8 cellular contexts compared by ENCODE assay signal in the genomic region with DNA sequence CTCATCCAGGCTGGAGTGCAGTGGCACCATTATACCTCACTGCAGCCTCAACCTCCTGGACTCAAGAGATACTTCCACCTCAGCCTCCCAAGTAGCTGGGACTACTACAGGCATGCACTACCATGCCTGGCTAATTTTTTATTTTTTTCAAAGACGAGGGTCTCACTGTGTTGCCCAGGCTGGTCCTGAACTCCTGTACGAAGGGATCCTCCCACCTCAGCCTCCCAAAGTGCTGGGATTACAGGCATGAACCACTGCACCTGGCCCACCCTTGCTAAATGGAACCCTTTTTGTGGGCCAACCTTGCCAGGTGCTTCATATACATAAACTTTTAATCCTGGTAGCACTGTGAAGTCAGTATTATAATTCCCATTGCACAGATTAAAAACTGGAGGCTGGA. TPM values are rescaled to one million over a fixed set of nuclear protein-coding genes. Genes with fewer than 3 reads are reported as not detected.
DNase-seq lines count a peak whose midpoint lies in the region; ATAC-seq, FAIRE-seq and TF ChIP-seq lines count a peak whose summit lies in the region.

No MANE protein-coding gene starts in this region.

- ATAC-seq in Right ventricle myocardium superior (ENCODE audit: poor library complexity) = no peak

- peak overlapping the region; percentile 67 to 76 for H3K4me3 ChIP-seq in right atrium auricular region
- peak overlapping the region; percentile 88 to 93 for H3K4me3 ChIP-seq in vagina

- H3K4me1 ChIP-seq in right atrium auricular region = peaks cover 0 to 34% of the 10 kb centered on the region in 2 donors
- H3K4me1 ChIP-seq in vagina = peaks cover 31% of the 10 kb centered on the region

- H3K27me3 Mint-ChIP-seq in brain (peaks cover 11% of the 10 kb centered on the region), mesothelial cell of epicardium (ENCODE audit: low read depth) (no peaks in the 10 kb centered on the region)

- DNase-seq in right atrium auricular region (ENCODE audit: low spot score) (no peak), Right ventricle myocardium superior (no peak), mesothelial cell of epicardium (ENCODE audit: low spot score in 2 of 2, unreplicated experiment in 2 of 2) (no peak), vagina (ENCODE audit: extremely low spot score in 2 of 2) (no peak), NAMALWA (ENCODE audit: low spot score) (no peak), DMS53 (lab: John Stamatoyannopoulos, UW) (no peak), RCC 7860 (ENCODE audit: low spot score) (no peak)

- no peak for TF ChIP-seq CTCF in right atrium auricular region (IDR thresholded peaks at IDR 0.05)
- TF ChIP-seq CTCF in brain (conservative IDR thresholded peaks at IDR 0.05) = no peak
- no peak for TF ChIP-seq CTCF in mesothelial cell of epicardium (IDR thresholded peaks at IDR 0.05; ENCODE audit: unreplicated experiment)
- TF ChIP-seq CTCF in vagina (IDR thresholded peaks at IDR 0.05) = no peak

- H3K9me3 ChIP-seq in right atrium auricular region (no peaks in the 10 kb centered on the region), vagina (no peaks in the 10 kb centered on the region)

- no peak for FAIRE-seq in RCC 7860 (lab: Jason Lieb, UNC)

- no peak for TF ChIP-seq POLR2A in vagina (IDR thresholded peaks at IDR 0.05)

- peaks cover 26% of the 10 kb centered on the region for H3K36me3 Mint-ChIP-seq in brain
- H3K36me3 Mint-ChIP-seq in mesothelial cell of epicardium = peaks cover 22% of the 10 kb centered on the region

- intact Hi-C loops in Right ventricle myocardium superior (cut with DNase I) = no loop called here
- intact Hi-C loops in vagina (cut with DNase I) = no loop called here

- H3K27me3 ChIP-seq in right atrium auricular region (no peaks in the 10 kb centered on the region), vagina (no peaks in the 10 kb centered on the region)

- peak overlapping the region; percentile 96 to 98 (median 97) for H3K4me3 Mint-ChIP-seq in brain
- H3K4me3 Mint-ChIP-seq in mesothelial cell of epicardium = peak overlapping the region; percentile 94

- H3K27ac Mint-ChIP-seq in brain (peak overlapping the region in 4 of 5 experiments; percentile 92 to 97 (median 95)), mesothelial cell of epicardium (peak overlapping the region; percentile 98)

- H3K36me3 ChIP-seq in right atrium auricular region = peaks cover 23% of the 10 kb centered on the region
- H3K36me3 ChIP-seq in vagina = peaks cover 0 to 21% of the 10 kb centered on the region in 2 donors

- H3K4me1 Mint-ChIP-seq in brain (peaks cover 30% of the 10 kb centered on the region), mesothelial cell of epicardium (peaks cover 19% of the 10 kb centered on the region)

- H3K9me3 Mint-ChIP-seq in brain (no peaks in the 10 kb centered on the region), mesothelial cell of epicardium (no peaks in the 10 kb centered on the region)

- H3K27ac ChIP-seq in right atrium auricular region (peak overlapping the region in 1 of 2 donors; percentile 85), vagina (peak overlapping the region; percentile 78)

RNA-seq across cellular contexts. Expression of gene GRHPR, which starts 1.0 kb away (rescaled TPM):
- total RNA-seq in right atrium auricular region (100 to 1,000 TPM; 129 to 137 TPM), Right ventricle myocardium superior (109 TPM), mesothelial cell of epicardium (99.5 to 106 TPM (median 102 TPM) in 3 replicates), vagina (134 TPM)
- 213 TPM for polyA plus RNA-seq in brain (ENCODE audit: insufficient read depth, low read depth, low replicate concordance)

RNA-seq across cellular contexts. Expression of gene ZBTB5, which starts 41.7 kb away (rescaled TPM):
- total RNA-seq in right atrium auricular region (1 to 10 TPM; 4.9 to 9.9 TPM), Right ventricle myocardium superior (4.4 TPM), mesothelial cell of epicardium (34.2 to 35.3 TPM (median 35.2 TPM) in 3 replicates), vagina (17.9 TPM)
- 21.2 TPM for polyA plus RNA-seq in brain (ENCODE audit: insufficient read depth, low read depth, low replicate concordance)
